In the genomic region with DNA sequence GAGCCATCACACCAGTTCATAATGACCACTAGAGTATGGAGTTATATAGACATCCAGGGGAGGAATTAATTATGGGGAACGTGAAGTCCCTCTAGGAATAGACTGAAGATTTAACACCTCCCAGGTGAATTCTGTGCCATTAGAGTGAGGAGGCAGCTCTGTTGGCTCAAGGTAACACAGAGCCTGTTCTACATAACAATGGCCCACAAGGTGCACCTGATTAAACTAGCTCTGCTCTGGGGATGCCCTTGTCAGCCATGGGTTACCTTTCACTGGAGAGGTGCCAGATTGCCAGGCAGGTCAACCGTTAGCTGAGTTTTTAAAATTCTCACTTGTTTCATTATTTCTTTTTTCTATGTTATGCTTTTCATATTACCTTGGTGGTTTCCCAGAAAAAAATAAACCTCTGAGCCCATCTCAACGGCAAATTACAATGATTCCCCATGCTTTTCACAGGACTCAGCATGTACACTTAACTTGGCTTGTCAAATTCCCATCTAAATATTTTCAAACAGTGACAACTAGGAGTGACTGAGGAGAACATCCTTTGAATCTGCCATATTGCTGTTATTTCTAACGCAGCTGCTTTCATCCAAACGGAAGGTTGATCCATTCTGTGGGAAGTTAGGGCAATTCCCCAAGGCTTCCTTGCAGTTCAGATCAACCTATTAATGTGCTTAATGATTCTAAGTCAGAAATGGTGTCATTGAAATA, we compare ENCODE assay signal across 1 cellular context.
TF ChIP-seq lines count a peak whose summit lies in the region.

No MANE protein-coding gene starts in this region.

TF ChIP-seq in H1, 55 proteins besides CTCF, POLR2A, EP300 and RAD21 (continued from another document):
- TF ChIP-seq, protein P1, sequence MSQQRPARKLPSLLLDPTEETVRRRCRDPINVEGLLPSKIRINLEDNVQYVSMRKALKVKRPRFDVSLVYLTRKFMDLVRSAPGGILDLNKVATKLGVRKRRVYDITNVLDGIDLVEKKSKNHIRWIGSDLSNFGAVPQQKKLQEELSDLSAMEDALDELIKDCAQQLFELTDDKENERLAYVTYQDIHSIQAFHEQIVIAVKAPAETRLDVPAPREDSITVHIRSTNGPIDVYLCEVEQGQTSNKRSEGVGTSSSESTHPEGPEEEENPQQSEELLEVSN (IDR thresholded peaks at IDR 0.05): 0 out of 2 replicates have a peak, but pooled peaks have one; percentile 32
- TF ChIP-seq SIN3A (conservative IDR thresholded peaks at IDR 0.05 in 1 of 2, IDR thresholded peaks at IDR 0.05 in 1 of 2; ENCODE audit: low read depth in 1 of 2, low read length in 2 of 2): no peak
